Comparison of ENCODE assay signal across 16 cellular contexts in the genomic region with DNA sequence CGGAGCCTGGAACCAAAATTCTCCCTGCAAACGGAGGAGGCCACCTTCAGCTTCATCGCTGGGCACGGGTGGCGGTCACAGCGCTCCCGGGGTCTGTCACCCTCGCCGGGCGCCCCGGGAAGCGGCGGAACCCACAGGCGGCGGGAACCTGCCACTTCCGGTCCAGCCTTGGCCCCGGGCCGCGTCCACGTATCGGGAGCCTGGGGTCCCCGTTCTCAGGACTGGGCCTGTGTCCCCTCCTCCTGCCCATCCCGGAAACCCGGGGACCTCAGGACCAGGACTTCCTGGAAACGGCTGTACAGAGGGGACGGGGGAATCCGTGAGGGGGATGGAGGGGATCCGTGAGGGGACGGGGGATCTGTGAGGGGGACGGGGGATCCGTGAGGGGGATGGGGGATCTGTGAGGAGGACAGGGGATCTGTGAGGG. TPM values are rescaled to one million over a fixed set of nuclear protein-coding genes. Genes with fewer than 3 reads are reported as not detected.
A peak's percentile ranks its signal among the peaks of the same experiment; 100 is the strongest.
DNase-seq lines count a peak whose midpoint lies in the region; ATAC-seq, FAIRE-seq and TF ChIP-seq lines count a peak whose summit lies in the region.
"Had no signal": no experiment of that assay in that cellular context is flagged by ENCODE, and none has a peak within 500 bp of the region (broad histone marks: within the 10 kb centered on the region; RNA-seq: fewer than 3 reads in every experiment).

No MANE protein-coding gene starts in this region.

- TF ChIP-seq CTCF in osteoblast (IDR thresholded peaks at IDR 0.05; ENCODE audit: extremely low read depth, low read depth, low read length): no peak

- peaks cover 2% of the 10 kb centered on the region for H3K79me2 ChIP-seq in osteoblast (ENCODE audit: insufficient read depth, low read length)

- H3K36me3 ChIP-seq in osteoblast (ENCODE audit: insufficient read depth, low read length): peaks cover 25% of the 10 kb centered on the region

- ATAC-seq in activated CD4-positive, CD25-positive, alpha-beta regulatory T cell treated with anti-CD3 and anti-CD28 coated beads, Interleukin-2, amount 50 U/mL, for 24 hours: no peak
- ATAC-seq in HG02840 (IDR thresholded peaks at IDR 0.05; ENCODE audit: low FRiP score, unreplicated experiment): no peak
- ATAC-seq: GM23338 had no signal

- no peak overlapping the region for H3K27ac ChIP-seq in osteoblast (ENCODE audit: low read depth, low read length)
- H3K27ac ChIP-seq: C4-2B, suprapubic skin had no signal

- DNase-seq in COLO829 (ENCODE audit: low spot score) (peak; percentile 52), GM19239 (ENCODE audit: insufficient read length, low spot score) (peak; percentile 92), epidermal melanocyte (ENCODE audit: insufficient read length, low spot score) (peak; percentile 48), osteoblast (ENCODE audit: insufficient read length, low spot score, missing footprints) (peak; percentile 98), NCI-H526 (lab: John Stamatoyannopoulos, UW) (no peak)
- no peak for DNase-seq in activated CD8-positive, alpha-beta memory T cell treated with anti-CD3 and anti-CD28 coated beads, Interleukin-2, amount 50 U/mL, for 4 hours
- DNase-seq: activated CD4-positive, CD25-positive, alpha-beta regulatory T cell treated with anti-CD3 and anti-CD28 coated beads, Interleukin-2, amount 50 U/mL, for 72 hours; amniotic stem cell; cerebellar nuclear complex; endodermal cell; SHP77 had no signal

- no peak overlapping the region for H2AFZ ChIP-seq in osteoblast (ENCODE audit: low read length)
- H2AFZ ChIP-seq: GM23338 had no signal

- no peaks in the 10 kb centered on the region for H3K9me3 ChIP-seq in osteoblast (ENCODE audit: low read depth, low read length)
- H3K9me3 ChIP-seq: suprapubic skin had no signal

- FAIRE-seq in GM19239 (lab: Jason Lieb, UNC): no peak

- H3K27me3 ChIP-seq in osteoblast (ENCODE audit: insufficient read depth, low read length): peaks cover 6% of the 10 kb centered on the region
- H3K27me3 ChIP-seq: suprapubic skin had no signal

- no peak overlapping the region for H3K4me2 ChIP-seq in osteoblast (ENCODE audit: insufficient read depth, low read length)
- H3K4me2 ChIP-seq: GM23338 had no signal

- H4K20me1 ChIP-seq in osteoblast (ENCODE audit: insufficient read depth, low read length): peaks cover 10% of the 10 kb centered on the region

- no peaks in the 10 kb centered on the region for H3K4me1 ChIP-seq in osteoblast (ENCODE audit: insufficient read depth, low read length)

- no peak overlapping the region for H3K4me3 ChIP-seq in osteoblast (ENCODE audit: insufficient read depth, low read length)
- H3K4me3 ChIP-seq: GM23338, suprapubic skin had no signal

RNA-seq across cellular contexts. Expression of gene PDGFA, which starts 25.4 kb away (rescaled TPM):
- total RNA-seq in osteoblast: 32.6 and 35.9 TPM in 2 replicates

Comparison
In these comparisons a context has a peak if more than half of its experiments do, and no peak if none do; other contexts are left out.
1. DNase-seq: peak in COLO829 (single experiment), GM19239 (single experiment), epidermal melanocyte (single experiment) and osteoblast (single experiment); none in activated CD8-positive, alpha-beta memory T cell treated with anti-CD3 and anti-CD28 coated beads, Interleukin-2, amount 50 U/mL, for 4 hours (single experiment) and NCI-H526 (0 of 2).